ENCODE assay signal across 12 cellular contexts in the genomic region with DNA sequence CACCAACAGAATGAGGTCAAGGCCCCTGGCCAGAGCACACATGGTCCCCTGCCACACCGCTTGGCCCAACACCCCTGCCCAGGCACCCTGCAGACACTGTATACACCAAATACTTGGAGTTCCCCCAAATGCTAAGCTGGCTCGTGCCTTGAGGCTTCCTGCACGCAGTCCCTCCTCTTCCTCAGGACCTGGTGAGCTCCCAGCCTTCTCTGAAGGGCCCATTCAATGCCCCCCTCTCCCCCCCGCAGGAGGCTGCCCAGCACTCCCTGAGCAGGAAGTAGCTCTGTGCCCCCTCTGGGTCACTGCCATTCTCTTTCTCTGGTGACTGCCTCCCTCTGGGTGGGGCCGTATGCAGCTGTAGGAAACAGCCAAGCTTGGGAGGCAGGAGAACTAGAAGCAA.
DNase-seq lines count a peak whose midpoint lies in the region; ATAC-seq lines count a peak whose summit lies in the region.
"Had no signal": no experiment of that assay in that cellular context is flagged by ENCODE, and none has a peak within 500 bp of the region (broad histone marks: within the 10 kb centered on the region; RNA-seq: fewer than 3 reads in every experiment).

No MANE protein-coding gene starts in this region.

- H3K27me3 ChIP-seq in right cardiac atrium (ENCODE audit: control insufficient read depth, insufficient read depth) = no peaks in the 10 kb centered on the region
- H3K27me3 ChIP-seq: adrenal gland had no signal

- no peaks in the 10 kb centered on the region for H3K9me3 Mint-ChIP-seq in activated T-helper 17 cell treated with anti-CD3 and anti-CD28 coated beads, Interleukin-2, amount 50 U/mL, for 72 hours
- no peaks in the 10 kb centered on the region for H3K9me3 Mint-ChIP-seq in stimulated activated memory B cell treated with anti-CD40 and anti-IgM and Interleukin-4, amounts not matched to agents 10 μg/mL and 1 μg/mL and 100 μg/mL, for 72 hours

- WGBS in right cardiac atrium = 42% methylated on average over 5 of the region's 5 CpGs

- no peaks in the 10 kb centered on the region for H3K36me3 Mint-ChIP-seq in activated T-helper 17 cell treated with anti-CD3 and anti-CD28 coated beads, Interleukin-2, amount 50 U/mL, for 72 hours (ENCODE audit: low read depth)
- peaks cover 17% of the 10 kb centered on the region for H3K36me3 Mint-ChIP-seq in stimulated activated memory B cell treated with anti-CD40 and anti-IgM and Interleukin-4, amounts not matched to agents 10 μg/mL and 1 μg/mL and 100 μg/mL, for 72 hours

- intact Hi-C loops in right cardiac atrium (cut with DNase I) = no loop called here

- no peak overlapping the region for H3K4me3 Mint-ChIP-seq in activated T-helper 17 cell treated with anti-CD3 and anti-CD28 coated beads, Interleukin-2, amount 50 U/mL, for 72 hours
- H3K4me3 Mint-ChIP-seq in stimulated activated memory B cell treated with anti-CD40 and anti-IgM and Interleukin-4, amounts not matched to agents 10 μg/mL and 1 μg/mL and 100 μg/mL, for 72 hours = no peak overlapping the region

- H3K27ac Mint-ChIP-seq in activated T-helper 17 cell treated with anti-CD3 and anti-CD28 coated beads, Interleukin-2, amount 50 U/mL, for 72 hours = peak overlapping the region; percentile 51
- peak overlapping the region; percentile 90 for H3K27ac Mint-ChIP-seq in stimulated activated memory B cell treated with anti-CD40 and anti-IgM and Interleukin-4, amounts not matched to agents 10 μg/mL and 1 μg/mL and 100 μg/mL, for 72 hours

- ATAC-seq in activated T-helper 17 cell treated with anti-CD3 and anti-CD28 coated beads, Interleukin-2, amount 50 U/mL, for 72 hours (replicated peaks) = no peak
- ATAC-seq in right cardiac atrium = peak; percentile 4 to 39
- ATAC-seq in stimulated activated memory B cell treated with anti-CD40 and anti-IgM and Interleukin-4, amounts not matched to agents 10 μg/mL and 1 μg/mL and 100 μg/mL, for 72 hours = no peak
- no peak for ATAC-seq in activated CD4-positive, CD25-positive, alpha-beta regulatory T cell treated with anti-CD3 and anti-CD28 coated beads, Interleukin-2, amount 50 U/mL, for 24 hours
- no peak for ATAC-seq in GM18907 (IDR thresholded peaks at IDR 0.05; ENCODE audit: unreplicated experiment)

- H3K4me1 Mint-ChIP-seq in activated T-helper 17 cell treated with anti-CD3 and anti-CD28 coated beads, Interleukin-2, amount 50 U/mL, for 72 hours = peaks cover 11% of the 10 kb centered on the region
- peaks cover 89% of the 10 kb centered on the region for H3K4me1 Mint-ChIP-seq in stimulated activated memory B cell treated with anti-CD40 and anti-IgM and Interleukin-4, amounts not matched to agents 10 μg/mL and 1 μg/mL and 100 μg/mL, for 72 hours

- H3K27ac ChIP-seq in right cardiac atrium (ENCODE audit: low read length) = peak overlapping the region; percentile 93

- DNase-seq in Daoy (ENCODE audit: low read depth) (peak; percentile 28), right cardiac atrium (peak in 2 of 3 donors; percentile 72 to 74), HPDE6-E6E7 (ENCODE audit: extremely low spot score) (no peak), GDM1 (lab: John Stamatoyannopoulos, UW) (no peak)
- DNase-seq: activated CD4-positive, alpha-beta T cell treated with anti-CD3 and anti-CD28 coated beads, Interleukin-2, amount 50 U/mL, for 1 hour; adrenal gland; NCI-H2029; trophoblast cell had no signal

- no peak overlapping the region for H3K4me3 ChIP-seq in right cardiac atrium (ENCODE audit: low read length)
- H3K4me3 ChIP-seq: adrenal gland had no signal

- no peaks in the 10 kb centered on the region for H3K9me3 ChIP-seq in right cardiac atrium (ENCODE audit: control insufficient read depth, low read length)
- H3K9me3 ChIP-seq: adrenal gland had no signal

- peaks cover 32% of the 10 kb centered on the region for H3K4me1 ChIP-seq in right cardiac atrium (ENCODE audit: control insufficient read depth, insufficient read depth, low read length)

- no peaks in the 10 kb centered on the region for H3K27me3 Mint-ChIP-seq in activated T-helper 17 cell treated with anti-CD3 and anti-CD28 coated beads, Interleukin-2, amount 50 U/mL, for 72 hours
- H3K27me3 Mint-ChIP-seq in stimulated activated memory B cell treated with anti-CD40 and anti-IgM and Interleukin-4, amounts not matched to agents 10 μg/mL and 1 μg/mL and 100 μg/mL, for 72 hours = no peaks in the 10 kb centered on the region

Comparison
In these comparisons a context has a peak if more than half of its experiments do, and no peak if none do; other contexts are left out.
1. DNase-seq: peak in Daoy (single experiment) and right cardiac atrium (2 of 3); none in HPDE6-E6E7 (single experiment) and GDM1 (single experiment).
2. ATAC-seq: peak in right cardiac atrium (2 of 2); none in activated T-helper 17 cell treated with anti-CD3 and anti-CD28 coated beads, Interleukin-2, amount 50 U/mL, for 72 hours (single experiment), stimulated activated memory B cell treated with anti-CD40 and anti-IgM and Interleukin-4, amounts not matched to agents 10 μg/mL and 1 μg/mL and 100 μg/mL, for 72 hours (single experiment), activated CD4-positive, CD25-positive, alpha-beta regulatory T cell treated with anti-CD3 and anti-CD28 coated beads, Interleukin-2, amount 50 U/mL, for 24 hours (0 of 2) and GM18907 (single experiment).